Comparison of ENCODE assay signal across 21 cellular contexts in genomic region chr16:85184404-85184803, GRCh38.
DNase-seq lines count a peak whose midpoint lies in the region; ATAC-seq, FAIRE-seq and TF ChIP-seq lines count a peak whose summit lies in the region.
"Had no signal": no experiment of that assay in that cellular context is flagged by ENCODE, and none has a peak within 500 bp of the region (broad histone marks: within the 10 kb centered on the region; RNA-seq: fewer than 3 reads in every experiment).

No MANE protein-coding gene starts in this region.

- BruUV-seq in HepG2 (replicated peaks; lab: Mats Ljungman, UMichigan), result no TSS peak

- H3K4me1 Mint-ChIP-seq in endothelial cell (ENCODE audit: unreplicated experiment), result no peaks in the 10 kb centered on the region
- H3K4me1 Mint-ChIP-seq: CD14-positive monocyte; CD4-positive, alpha-beta memory T cell; CD4-positive, CD25-positive, alpha-beta regulatory T cell; CD8-positive, alpha-beta memory T cell had no signal

- H3K4me3 ChIP-seq in HepG2 (replicated peaks in 1 of 3; ENCODE audit: insufficient read depth in 1 of 3, low read depth in 2 of 3, low read length in 3 of 3), result no peak overlapping the region
- no peak overlapping the region for H3K4me3 ChIP-seq in right lobe of liver
- H3K4me3 ChIP-seq in HEK293 (ENCODE audit: low read depth, low read length), result no peak overlapping the region
- H3K4me3 ChIP-seq: BLaER1 had no signal

- peaks cover 5% of the 10 kb centered on the region for H3K9me3 Mint-ChIP-seq in endothelial cell (ENCODE audit: unreplicated experiment)

- TF ChIP-seq CTCF in HepG2 (CRISPR knock-in tag; IDR thresholded peaks at IDR 0.05), result no peak
- TF ChIP-seq CTCF in right lobe of liver (IDR thresholded peaks at IDR 0.05), result no peak
- no peak for TF ChIP-seq CTCF in HEK293 (tag by site-specific recombination; IDR thresholded peaks at IDR 0.05)
- TF ChIP-seq CTCF in endothelial cell (IDR thresholded peaks at IDR 0.05; ENCODE audit: unreplicated experiment), result no peak

- H3K36me3 ChIP-seq in HepG2 (replicated peaks in 1 of 2; ENCODE audit: control insufficient read depth in 1 of 2, insufficient read depth in 2 of 2, low read length in 2 of 2) (peaks cover 0 to 12% of the 10 kb centered on the region in 2 experiments; a peak in 1 of 5 replicates), right lobe of liver (no peaks in the 10 kb centered on the region), HEK293 (ENCODE audit: control insufficient read depth in 2 of 2, insufficient read depth in 1 of 2, low read length in 2 of 2) (peaks cover 0 to 41% of the 10 kb centered on the region in 2 experiments; a peak in 1 of 3 replicates)

- H3K4me3 Mint-ChIP-seq in endothelial cell (ENCODE audit: unreplicated experiment), result peak overlapping the region; percentile 68
- H3K4me3 Mint-ChIP-seq: CD14-positive monocyte; CD4-positive, alpha-beta memory T cell; CD4-positive, CD25-positive, alpha-beta regulatory T cell; CD8-positive, alpha-beta memory T cell had no signal

- CTCF ChIA-PET in HepG2 (lab: Yijun Ruan, JAX; ENCODE audit: low intra/inter-chr PET ratio, low total read pairs) (no interaction called here), HEK293 (lab: Yijun Ruan, JAX) (interaction anchor here (1.0 to 1.2 kb wide), 3 partner anchors 13 to 70 kb away, joined by 3 to 4 read pairs (median 3); no protein-coding TSS in a partner anchor)

- no peak overlapping the region for H3K9ac ChIP-seq in HepG2 (ENCODE audit: insufficient read depth, low read depth, low read length)
- H3K9ac ChIP-seq: BLaER1 had no signal

- peaks cover 3% of the 10 kb centered on the region; the same call in 1 of the 2 replicates for H4K20me1 ChIP-seq in HepG2 (ENCODE audit: insufficient read depth, low read length)
- H4K20me1 ChIP-seq: BLaER1 had no signal

- H2AFZ ChIP-seq in HepG2 (ENCODE audit: low read length), result no peak overlapping the region

- POLR2A ChIA-PET in HepG2 (lab: Yijun Ruan, JAX), result interaction anchor here (1.1 kb wide), 1 partner anchor 24 kb away, joined by 7 read pairs; no protein-coding TSS in a partner anchor
- POLR2A ChIA-PET in HEK293 (lab: Yijun Ruan, JAX), result no interaction called here

- FAIRE-seq in HepG2 (lab: Jason Lieb, UNC), result no peak
- no peak for FAIRE-seq in frontal cortex (lab: Jason Lieb, UNC)
- FAIRE-seq: G401.6, GM12891, GM19239 had no signal

- H3K27ac Mint-ChIP-seq in endothelial cell (ENCODE audit: unreplicated experiment), result no peak overlapping the region
- H3K27ac Mint-ChIP-seq: CD14-positive monocyte; CD4-positive, alpha-beta memory T cell; CD4-positive, CD25-positive, alpha-beta regulatory T cell; CD8-positive, alpha-beta memory T cell had no signal

- ATAC-seq in HepG2 (no peak), right lobe of liver (no peak), HG02642 (IDR thresholded peaks at IDR 0.05; ENCODE audit: poor library complexity, unreplicated experiment) (no peak)

- H3K9me3 ChIP-seq in HepG2 (ENCODE audit: low read length), result peaks cover 13% of the 10 kb centered on the region; the same call in 1 of the 2 replicates
- H3K9me3 ChIP-seq in right lobe of liver, result no peaks in the 10 kb centered on the region
- H3K9me3 ChIP-seq in HEK293 (ENCODE audit: control insufficient read depth, insufficient read depth, low read depth, low read length), result no peaks in the 10 kb centered on the region

- H3K27me3 ChIP-seq in HepG2 (ENCODE audit: control insufficient read depth in 1 of 2, insufficient read depth in 2 of 2, low read length in 2 of 2) (no peaks in the 10 kb centered on the region), right lobe of liver (no peaks in the 10 kb centered on the region)
- H3K27me3 ChIP-seq: BE2C had no signal

- H3K79me2 ChIP-seq in HepG2 (ENCODE audit: insufficient read depth, low read length), result no peaks in the 10 kb centered on the region

- no peak for DNase-seq in HepG2 (ENCODE audit: low spot score)
- no peak for DNase-seq in right lobe of liver
- DNase-seq in endothelial cell (ENCODE audit: low spot score), result no peak
- no peak for DNase-seq in frontal cortex (ENCODE audit: low spot score in 2 of 2)
- DNase-seq: ACHN; BE2C; C1 segment of cervical spinal cord; CD4-positive, alpha-beta memory T cell; CD4-positive, CD25-positive, alpha-beta regulatory T cell; CD8-positive, alpha-beta memory T cell; COR-L47; DMS79 treated with DMSO at 0.1 percent for 48 hours; GF-D8 had no signal

- no peak overlapping the region for H3K27ac ChIP-seq in HepG2 (ENCODE audit: extremely low read length, insufficient read depth, low read length)
- no peak overlapping the region for H3K27ac ChIP-seq in right lobe of liver
- H3K27ac ChIP-seq in HEK293 (ENCODE audit: extremely low read depth, low read depth, low read length), result no peak overlapping the region
- H3K27ac ChIP-seq: 22Rv1, BLaER1 had no signal

- peaks cover 22% of the 10 kb centered on the region for H3K36me3 Mint-ChIP-seq in endothelial cell (ENCODE audit: low read depth, unreplicated experiment)
- H3K36me3 Mint-ChIP-seq: CD14-positive monocyte; CD4-positive, alpha-beta memory T cell had no signal

- H3K4me2 ChIP-seq in HepG2 (ENCODE audit: low read depth, low read length), result no peak overlapping the region
- H3K4me2 ChIP-seq: BLaER1 had no signal

- TF ChIP-seq POLR2A in HepG2 (IDR thresholded peaks at IDR 0.05; ENCODE audit: insufficient read depth in 1 of 2, low read depth in 2 of 2, low read length in 2 of 2) (no peak), right lobe of liver (IDR thresholded peaks at IDR 0.05) (no peak)

- in situ Hi-C loops in HepG2 (cut with HindIII; ENCODE audit: extremely low pct_ligation_motif_present, low pct_unique_long_range_greater_than_20kb), result no loop called here

- H3K27me3 Mint-ChIP-seq in endothelial cell (ENCODE audit: unreplicated experiment), result peaks cover 12% of the 10 kb centered on the region

- TF ChIP-seq EP300 in HepG2 (IDR thresholded peaks at IDR 0.05; ENCODE audit: low read depth in 2 of 2, low read length in 2 of 2) (no peak), HepG2 (CRISPR knock-in tag; IDR thresholded peaks at IDR 0.05; ENCODE audit: borderline replicate concordance) (no peak)

- H3K4me1 ChIP-seq in HepG2 (ENCODE audit: insufficient read depth, low read length), result peaks cover 19% of the 10 kb centered on the region
- H3K4me1 ChIP-seq in right lobe of liver, result peaks cover 0 to 28% (median 10%) of the 10 kb centered on the region in 4 donors
- H3K4me1 ChIP-seq in HEK293 (ENCODE audit: control insufficient read depth, insufficient read depth, low read length), result no peaks in the 10 kb centered on the region

- TF ChIP-seq RAD21 in HepG2 (CRISPR knock-in tag; IDR thresholded peaks at IDR 0.05), result no peak

- intact Hi-C loops in HepG2 (cut with micrococcal nuclease; ENCODE audit: unreplicated experiment), result no loop called here
- intact Hi-C loops in right lobe of liver (cut with DNase I), result no loop called here

TF ChIP-seq in HepG2, 621 proteins besides CTCF, POLR2A, EP300 and RAD21 (continues in another document):
- TF ChIP-seq REL (CRISPR knock-in tag; conservative IDR thresholded peaks at IDR 0.05) (no peak), MTA1 (CRISPR knock-in tag; IDR thresholded peaks at IDR 0.05; ENCODE audit: borderline replicate concordance) (no peak), ZNF776 (CRISPR knock-in tag; IDR thresholded peaks at IDR 0.05) (no peak), CBFB (CRISPR knock-in tag; IDR thresholded peaks at IDR 0.05) (no peak), ZNF589 (CRISPR knock-in tag; conservative IDR thresholded peaks at IDR 0.05) (no peak), TFDP2 (CRISPR knock-in tag; IDR thresholded peaks at IDR 0.05) (no peak), ZNF674 (CRISPR knock-in tag; IDR thresholded peaks at IDR 0.05; ENCODE audit: low read depth) (no peak), RARG (CRISPR knock-in tag; IDR thresholded peaks at IDR 0.05; ENCODE audit: low read depth) (no peak), ZNF17 (CRISPR knock-in tag; IDR thresholded peaks at IDR 0.05) (no peak), EEA1 (CRISPR knock-in tag; IDR thresholded peaks at IDR 0.05; ENCODE audit: borderline replicate concordance) (no peak)

TF ChIP-seq in HEK293, 187 proteins besides CTCF, POLR2A, EP300 and RAD21 (continues in another document):
- TF ChIP-seq GLI2 (tag by site-specific recombination; IDR thresholded peaks at IDR 0.05; ENCODE audit: borderline replicate concordance, low read depth), result no peak
- no peak for TF ChIP-seq ZSCAN18 (tag by site-specific recombination; IDR thresholded peaks at IDR 0.05)
- TF ChIP-seq SETDB1 (IDR thresholded peaks at IDR 0.05; ENCODE audit: insufficient read length, low read length), result peak; percentile 80
- no peak for TF ChIP-seq ZNF530 (tag by site-specific recombination; IDR thresholded peaks at IDR 0.05; ENCODE audit: low read depth)
- TF ChIP-seq, protein P1, sequence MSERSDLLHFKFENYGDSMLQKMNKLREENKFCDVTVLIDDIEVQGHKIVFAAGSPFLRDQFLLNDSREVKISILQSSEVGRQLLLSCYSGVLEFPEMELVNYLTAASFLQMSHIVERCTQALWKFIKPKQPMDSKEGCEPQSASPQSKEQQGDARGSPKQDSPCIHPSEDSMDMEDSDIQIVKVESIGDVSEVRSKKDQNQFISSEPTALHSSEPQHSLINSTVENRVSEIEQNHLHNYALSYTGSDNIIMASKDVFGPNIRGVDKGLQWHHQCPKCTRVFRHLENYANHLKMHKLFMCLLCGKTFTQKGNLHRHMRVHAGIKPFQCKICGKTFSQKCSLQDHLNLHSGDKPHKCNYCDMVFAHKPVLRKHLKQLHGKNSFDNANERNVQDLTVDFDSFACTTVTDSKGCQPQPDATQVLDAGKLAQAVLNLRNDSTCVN (tag by site-specific recombination; optimal IDR thresholded peaks at IDR 0.05), result no peak
- TF ChIP-seq ZNF558 (tag by site-specific recombination; IDR thresholded peaks at IDR 0.05), result no peak
- no peak for TF ChIP-seq ZNF514 (tag by site-specific recombination; IDR thresholded peaks at IDR 0.05)

Comparison
In these comparisons a context has a peak if more than half of its experiments do, and no peak if none do; other contexts are left out.
1. Of the 63 proteins assayed by ChIP-seq in both HepG2 and HEK293: peak only in HepG2: none; only in HEK293: SETDB1; in both: none; in neither: 62.